17 cellular contexts compared by ENCODE assay signal in genomic region chr17:1730004-1730344, GRCh38. TPM values are rescaled to one million over a fixed set of nuclear protein-coding genes. Genes with fewer than 3 reads are reported as not detected.
DNase-seq lines count a peak whose midpoint lies in the region; ATAC-seq and TF ChIP-seq lines count a peak whose summit lies in the region.
"Had no signal": no experiment of that assay in that cellular context is flagged by ENCODE, and none has a peak within 500 bp of the region (broad histone marks: within the 10 kb centered on the region; RNA-seq: fewer than 3 reads in every experiment).

No MANE protein-coding gene starts in this region.

- peaks cover 100% of the 10 kb centered on the region for H3K36me3 Mint-ChIP-seq in dendritic cell treated with granulocyte-macrophage colony-stimulating factor and Interleukin-4, amounts not matched to agents 40 ng/mL and 50 ng/mL, for 4 days (ENCODE audit: low read depth)

- H3K27ac Mint-ChIP-seq in dendritic cell treated with granulocyte-macrophage colony-stimulating factor and Interleukin-4, amounts not matched to agents 40 ng/mL and 50 ng/mL, for 4 days = peak overlapping the region; percentile 86
- H3K27ac Mint-ChIP-seq: CD8-positive, alpha-beta T cell had no signal

- TF ChIP-seq POLR2A in testis (IDR thresholded peaks at IDR 0.05) = no peak

- 22 to 49% methylated on average over 6 to 14 of the region's 14 CpGs for WGBS in testis, 2 donors

- H3K4me1 Mint-ChIP-seq in dendritic cell treated with granulocyte-macrophage colony-stimulating factor and Interleukin-4, amounts not matched to agents 40 ng/mL and 50 ng/mL, for 4 days (ENCODE audit: low read depth) = peaks cover 89% of the 10 kb centered on the region

- intact Hi-C loops in Panc1 (cut with micrococcal nuclease; ENCODE audit: unreplicated experiment) (no loop called here), lower lobe of right lung (cut with DNase I) (no loop called here), testis (cut with DNase I; ENCODE audit: low total_unique reads) (loop anchor here (5.0 kb wide), 2 partner anchors 37 to 52 kb away; no protein-coding TSS in a partner anchor)
- intact Hi-C loops in dendritic cell treated with granulocyte-macrophage colony-stimulating factor and Interleukin-4, amounts not matched to agents 40 ng/mL and 50 ng/mL, for 4 days (cut with micrococcal nuclease) = no loop called here

- in situ Hi-C loops in Panc1 (cut with HindIII; ENCODE audit: low pct_unique_long_range_greater_than_20kb, low sequenced_read_pairs) = no loop called here

- no peak for TF ChIP-seq CTCF in Panc1 (IDR thresholded peaks at IDR 0.05)
- no peak for TF ChIP-seq CTCF in lower lobe of right lung (IDR thresholded peaks at IDR 0.05)
- no peak for TF ChIP-seq CTCF in testis (IDR thresholded peaks at IDR 0.05)

- CTCF ChIA-PET in Panc1 (lab: Charles Lee) = no interaction called here

- H3K4me3 ChIP-seq in Panc1 (ENCODE audit: low read depth in 2 of 2, low read length in 2 of 2) (no peak overlapping the region), lower lobe of right lung (peak overlapping the region; percentile 33), testis (no peak overlapping the region)
- H3K4me3 ChIP-seq: SJCRH30 had no signal

- peak overlapping the region; percentile 75 for H3K4me3 Mint-ChIP-seq in dendritic cell treated with granulocyte-macrophage colony-stimulating factor and Interleukin-4, amounts not matched to agents 40 ng/mL and 50 ng/mL, for 4 days
- H3K4me3 Mint-ChIP-seq: CD8-positive, alpha-beta T cell had no signal

- BruUV-seq in Panc1 (replicated peaks; lab: Mats Ljungman, UMichigan) = no TSS peak

- POLR2A ChIA-PET in Panc1 (lab: Charles Lee) = no interaction called here

- no peaks in the 10 kb centered on the region for H3K27me3 Mint-ChIP-seq in dendritic cell treated with granulocyte-macrophage colony-stimulating factor and Interleukin-4, amounts not matched to agents 40 ng/mL and 50 ng/mL, for 4 days

- ATAC-seq in Panc1 = 0 out of 2 replicates have a peak, but pooled peaks have one; percentile 7
- ATAC-seq in lower lobe of right lung = peak; percentile 27 to 38
- no peak for ATAC-seq in HG02798 (IDR thresholded peaks at IDR 0.05; ENCODE audit: poor library complexity, unreplicated experiment)
- ATAC-seq: CD8-positive, alpha-beta T cell had no signal

- H3K36me3 ChIP-seq in Panc1 (ENCODE audit: control insufficient read depth, insufficient read depth, low read length) = no peaks in the 10 kb centered on the region
- peaks cover 86% of the 10 kb centered on the region for H3K36me3 ChIP-seq in lower lobe of right lung
- no peaks in the 10 kb centered on the region for H3K36me3 ChIP-seq in testis (ENCODE audit: low read depth, missing control alignments)
- H3K36me3 ChIP-seq: SJCRH30 had no signal

- DNase-seq in Panc1 (ENCODE audit: low read depth, low spot score) = no peak
- DNase-seq in lower lobe of right lung = no peak
- DNase-seq in testis = no peak
- no peak for DNase-seq in substantia nigra (lab: John Stamatoyannopoulos, UW)
- DNase-seq in NCI-H2227 treated with DMSO at 0.1 percent for 48 hours (lab: John Stamatoyannopoulos, UW) = no peak
- DNase-seq in iPS-NIHi7 (ENCODE audit: extremely low spot score) = no peak
- DNase-seq: activated CD8-positive, alpha-beta memory T cell treated with anti-CD3 and anti-CD28 coated beads, Interleukin-2, amount 50 U/mL, for 4 hours; CD8-positive, alpha-beta T cell; effector CD8-positive, alpha-beta T cell; GF-D8; glutamatergic neuron; Kasumi-1; NCI-H1930; stimulated activated CD4-positive, alpha-beta T cell treated with anti-CD3 and anti-CD28 coated beads, Interleukin-1b, Interleukin-23, amount 100 ng/mL, for 48 hours had no signal

- H3K27me3 ChIP-seq in Panc1 (ENCODE audit: control insufficient read depth, insufficient read depth, low read length) = no peaks in the 10 kb centered on the region
- H3K27me3 ChIP-seq in lower lobe of right lung (ENCODE audit: low read depth) = no peaks in the 10 kb centered on the region
- H3K27me3 ChIP-seq in testis = no peaks in the 10 kb centered on the region
- H3K27me3 ChIP-seq: SJCRH30 had no signal

- H3K27ac ChIP-seq in Panc1 (ENCODE audit: low read length) = no peak overlapping the region
- peak overlapping the region; percentile 84 for H3K27ac ChIP-seq in lower lobe of right lung
- H3K27ac ChIP-seq in testis = peak overlapping the region; percentile 99
- no peak overlapping the region for H3K27ac ChIP-seq in substantia nigra (ENCODE audit: low read depth, low read length, poor library complexity, severe bottlenecking)

- H3K9me3 ChIP-seq in Panc1 (ENCODE audit: control insufficient read depth, insufficient read depth, low read depth, low read length) = no peaks in the 10 kb centered on the region
- H3K9me3 ChIP-seq in lower lobe of right lung = no peaks in the 10 kb centered on the region
- no peaks in the 10 kb centered on the region for H3K9me3 ChIP-seq in testis
- H3K9me3 ChIP-seq: SJCRH30 had no signal

- H3K4me1 ChIP-seq in Panc1 (ENCODE audit: control insufficient read depth, insufficient read depth, low read length) (peaks cover 3% of the 10 kb centered on the region; the same call in 1 of the 2 replicates), lower lobe of right lung (peaks cover 60% of the 10 kb centered on the region), testis (peaks cover 57% of the 10 kb centered on the region)

- H3K9me3 Mint-ChIP-seq in dendritic cell treated with granulocyte-macrophage colony-stimulating factor and Interleukin-4, amounts not matched to agents 40 ng/mL and 50 ng/mL, for 4 days = no peaks in the 10 kb centered on the region
- H3K9me3 Mint-ChIP-seq: CD8-positive, alpha-beta T cell had no signal

RNA-seq across cellular contexts. Expression of gene WDR81, which starts 5.5 kb away (rescaled TPM):
- total RNA-seq in Panc1 (2021; ENCODE audit: unreplicated experiment) (29.5 TPM), lower lobe of right lung (49.9 TPM), testis (10 to 100 TPM; 58.4 to 71.4 TPM)
- 36.4 TPM for polyA plus RNA-seq in Panc1 (2012; ENCODE audit: insufficient read length)
- polyA plus RNA-seq in testis (ENCODE audit: insufficient read depth, low read depth, low replicate concordance) = 16.9 TPM

RNA-seq across cellular contexts. Expression of gene SERPINF2, which starts 12.7 kb away (rescaled TPM):
- total RNA-seq in Panc1 (2021; ENCODE audit: unreplicated experiment) (0.77 TPM), lower lobe of right lung (24.1 TPM), testis (10 to 100 TPM; 31.7 to 41.9 TPM)
- 1.3 TPM for polyA plus RNA-seq in Panc1 (2012; ENCODE audit: insufficient read length)
- polyA plus RNA-seq in testis (ENCODE audit: insufficient read depth, low read depth, low replicate concordance) = 15.3 TPM
- total RNA-seq: SJCRH30 had no signal

RNA-seq across cellular contexts. Expression of gene TLCD2, which starts 19.8 kb away (rescaled TPM):
- total RNA-seq in Panc1 (2021; ENCODE audit: unreplicated experiment) (7.0 TPM), lower lobe of right lung (13.4 TPM), testis (1 to 10 TPM; 1.2 to 2.0 TPM)
- 3.0 TPM for polyA plus RNA-seq in Panc1 (2012; ENCODE audit: insufficient read length)
- 1.1 TPM for polyA plus RNA-seq in testis (ENCODE audit: insufficient read depth, low read depth, low replicate concordance)

RNA-seq across cellular contexts. Expression of gene SERPINF1, which starts 31.9 kb away (rescaled TPM):
- total RNA-seq in Panc1 (2021; ENCODE audit: unreplicated experiment) = 4.6 TPM
- 10.1 TPM for polyA plus RNA-seq in Panc1 (2012; ENCODE audit: insufficient read length)
- total RNA-seq in lower lobe of right lung = 204 TPM
- 1,000 to 10,000 TPM; 1,211 to 2,317 TPM for total RNA-seq in testis
- polyA plus RNA-seq in testis (ENCODE audit: insufficient read depth, low read depth, low replicate concordance) = 828 TPM

RNA-seq across cellular contexts. Expression of gene PRPF8, which starts 45.3 kb away (rescaled TPM):
- total RNA-seq in Panc1 (2021; ENCODE audit: unreplicated experiment) (296 TPM), lower lobe of right lung (280 TPM), testis (100 to 1,000 TPM; 307 to 325 TPM)
- 473 TPM for polyA plus RNA-seq in Panc1 (2012; ENCODE audit: insufficient read length)
- polyA plus RNA-seq in testis (ENCODE audit: insufficient read depth, low read depth, low replicate concordance) = 315 TPM

Comparison
In these comparisons a context has a peak if more than half of its experiments do, and no peak if none do; other contexts are left out.
1. H3K27ac ChIP-seq: peak in lower lobe of right lung (single experiment) and testis (2 of 2); none in Panc1 (single experiment) and substantia nigra (single experiment).
2. RNA of gene SERPINF2, which starts 12.7 kb away (total RNA-seq): 31.7 to 41.9 TPM in testis and 24.1 TPM in lower lobe of right lung (single experiment); 0.77 TPM in Panc1 (single experiment); every median in the first group is over 10 times any median in the second.